Comparison of ENCODE assay signal across 8 cellular contexts in genomic region chr3:75294124-75294523, GRCh38.
DNase-seq lines count a peak whose midpoint lies in the region; ATAC-seq and TF ChIP-seq lines count a peak whose summit lies in the region.

No MANE protein-coding gene starts in this region.

- no peaks in the 10 kb centered on the region for H3K4me1 ChIP-seq in HCT116 (ENCODE audit: control insufficient read depth in 1 of 2, insufficient read depth in 2 of 2, low read length in 2 of 2)
- H3K4me1 ChIP-seq in PC-3 (ENCODE audit: insufficient read depth, low read length), result no peaks in the 10 kb centered on the region
- H3K4me1 ChIP-seq in esophagus squamous epithelium, result no peaks in the 10 kb centered on the region
- H3K4me1 ChIP-seq in neuronal stem cell (ENCODE audit: control insufficient read depth in 2 of 2, insufficient read depth in 1 of 2, low read depth in 1 of 2, low read length in 2 of 2), result no peaks in the 10 kb centered on the region

- H3K9me2 ChIP-seq in HCT116 (ENCODE audit: insufficient read depth) (no peaks in the 10 kb centered on the region), PC-3 (replicated peaks; ENCODE audit: low read length) (no peaks in the 10 kb centered on the region)

- WGBS in esophagus squamous epithelium, 2 donors, result 17 to 20% methylated on average over 3 to 4 of the region's 4 CpGs
- no CpG with 5 or more reads among the region's 4 CpGs for WGBS in neuronal stem cell (ENCODE audit: extremely low coverage in 2 of 2, insufficient read length in 2 of 2, insufficient replicate concordance in 1 of 2), 2 donors

- H3K79me1 ChIP-seq in neuronal stem cell (ENCODE audit: low read depth, low read length), result no peaks in the 10 kb centered on the region

- no peak overlapping the region for H3K4me3 ChIP-seq in GM12865 (ENCODE audit: low read depth, low read length)
- H3K4me3 ChIP-seq in HCT116 (replicated peaks in 1 of 2; ENCODE audit: low read depth in 1 of 2, low read length in 2 of 2), result no peak overlapping the region
- H3K4me3 ChIP-seq in PC-3 (ENCODE audit: low read length), result no peak overlapping the region
- no peak overlapping the region for H3K4me3 ChIP-seq in esophagus squamous epithelium
- H3K4me3 ChIP-seq in neuronal stem cell (ENCODE audit: low read length in 2 of 2), result no peak overlapping the region

- no peaks in the 10 kb centered on the region for H3F3A ChIP-seq in PC-3 (ENCODE audit: low read length, unreplicated experiment)

- H3K9me3 ChIP-seq in HCT116 (ENCODE audit: control insufficient read depth in 1 of 2, insufficient read depth in 1 of 2, low read depth in 1 of 2, low read length in 2 of 2), result no peaks in the 10 kb centered on the region
- H3K9me3 ChIP-seq in PC-3 (ENCODE audit: low read length), result no peaks in the 10 kb centered on the region
- H3K9me3 ChIP-seq in esophagus squamous epithelium, result no peaks in the 10 kb centered on the region
- H3K9me3 ChIP-seq in neuronal stem cell (replicated peaks in 1 of 2; ENCODE audit: control insufficient read depth in 2 of 2, insufficient read depth in 1 of 2, low read depth in 1 of 2, low read length in 2 of 2), result peaks cover 0 to 2% of the 10 kb centered on the region in 2 donors

- H2BK5ac ChIP-seq in neuronal stem cell (ENCODE audit: low read length), result no peak overlapping the region

- H4K20me1 ChIP-seq in HCT116 (ENCODE audit: insufficient read depth), result no peaks in the 10 kb centered on the region
- no peaks in the 10 kb centered on the region for H4K20me1 ChIP-seq in PC-3 (ENCODE audit: low read length)

- peak; percentile 97 for ATAC-seq in HCT116
- peak; percentile 76 for ATAC-seq in PC-3

- intact Hi-C loops in HCT116 (cut with micrococcal nuclease), result loop anchor here (1.0 to 2.0 kb wide), 2 partner anchors 135 to 258 kb away; no protein-coding TSS in a partner anchor
- intact Hi-C loops in PC-3 (cut with micrococcal nuclease), result loop anchor here (5.0 to 10.0 kb wide), 2 partner anchors 131 to 258 kb away; no protein-coding TSS in a partner anchor
- intact Hi-C loops in esophagus squamous epithelium (cut with DNase I), result loop anchor here (10.0 kb wide), 1 partner anchor 131 kb away; no protein-coding TSS in a partner anchor

- peak; percentile 8 for DNase-seq in GM12865 (ENCODE audit: low read depth)
- no peak for DNase-seq in HCT116 (ENCODE audit: low read depth, low spot score)
- peak; percentile 45 for DNase-seq in PC-3
- DNase-seq in esophagus squamous epithelium (lab: John Stamatoyannopoulos, UW), result no peak
- DNase-seq in neuronal stem cell (ENCODE audit: low spot score), result peak; percentile 29
- no peak for DNase-seq in occipital lobe (lab: John Stamatoyannopoulos, UW)
- DNase-seq in A172 (ENCODE audit: low spot score), result no peak
- no peak for DNase-seq in NCI-H1436 (lab: John Stamatoyannopoulos, UW)

- CTCF ChIA-PET in HCT116 (lab: Charles Lee) (interaction anchor here (1.0 to 1.4 kb wide), 3 partner anchors 126 to 136 kb away, joined by 4 read pairs; no protein-coding TSS in a partner anchor), PC-3 (lab: Charles Lee) (no interaction called here)

- H3K23ac ChIP-seq in neuronal stem cell (ENCODE audit: low read depth, low read length, poor library complexity), result no peak overlapping the region

- H3K14ac ChIP-seq in neuronal stem cell (ENCODE audit: low read length), result no peak overlapping the region

- POLR2A ChIA-PET in HCT116 (lab: Charles Lee) (no interaction called here), PC-3 (lab: Charles Lee; ENCODE audit: unreplicated experiment) (no interaction called here)

- RAD21 ChIA-PET in HCT116 (lab: Charles Lee; ENCODE audit: low non-redundant PET in 1 of 2, low total read pairs in 2 of 2, uncharacterized antibody in 2 of 2, unreplicated experiment in 2 of 2), result interaction anchor here in 1 of 2 experiments (0.7 kb wide), 1 partner anchor 141 kb away, joined by 3 read pairs; no protein-coding TSS in a partner anchor

- no peaks in the 10 kb centered on the region for H3K36me3 ChIP-seq in HCT116 (ENCODE audit: control insufficient read depth in 1 of 2, insufficient read depth in 2 of 2, low read length in 2 of 2)
- H3K36me3 ChIP-seq in PC-3 (ENCODE audit: low read depth, low read length), result no peaks in the 10 kb centered on the region
- H3K36me3 ChIP-seq in esophagus squamous epithelium, result no peaks in the 10 kb centered on the region
- H3K36me3 ChIP-seq in neuronal stem cell (replicated peaks in 1 of 2; ENCODE audit: control insufficient read depth in 2 of 2, insufficient read depth in 2 of 2, low read length in 2 of 2), result peaks cover 0 to 2% of the 10 kb centered on the region in 2 donors

- BruUV-seq in HCT116 (replicated peaks; lab: Mats Ljungman, UMichigan), result no TSS peak
- no TSS peak for BruUV-seq in PC-3 (replicated peaks; lab: Mats Ljungman, UMichigan)

- no peak overlapping the region for H3K4ac ChIP-seq in neuronal stem cell (ENCODE audit: low read length)

- H3K18ac ChIP-seq in neuronal stem cell (ENCODE audit: low read length), result no peak overlapping the region

- no peak overlapping the region for H2AK5ac ChIP-seq in neuronal stem cell (ENCODE audit: low read depth, low read length)

- H4K91ac ChIP-seq in neuronal stem cell (ENCODE audit: low read depth, low read length, poor library complexity), result no peak overlapping the region

- no peak overlapping the region for H2BK120ac ChIP-seq in neuronal stem cell (ENCODE audit: low read depth, low read length)

- no peak overlapping the region for H2BK12ac ChIP-seq in neuronal stem cell (ENCODE audit: low read length)

- no peaks in the 10 kb centered on the region for H3K79me2 ChIP-seq in HCT116 (ENCODE audit: insufficient read depth, low read length)
- H3K79me2 ChIP-seq in PC-3 (ENCODE audit: low read length), result no peaks in the 10 kb centered on the region

- H3K9ac ChIP-seq in HCT116 (ENCODE audit: low read length), result no peak overlapping the region
- no peak overlapping the region for H3K9ac ChIP-seq in PC-3 (ENCODE audit: low read length)
- no peak overlapping the region for H3K9ac ChIP-seq in neuronal stem cell (ENCODE audit: low read depth, low read length, poor library complexity)

- TF ChIP-seq POLR2A in HCT116 (IDR thresholded peaks at IDR 0.05; ENCODE audit: borderline replicate concordance, extremely low read depth, insufficient read depth, insufficient read length) (no peak), esophagus squamous epithelium (IDR thresholded peaks at IDR 0.05) (no peak)

- TF ChIP-seq RAD21 in HCT116 (IDR thresholded peaks at IDR 0.05; ENCODE audit: low read depth), result peak; percentile 60

- no peak overlapping the region for H4K8ac ChIP-seq in neuronal stem cell (ENCODE audit: low read depth, low read length)

- H2BK15ac ChIP-seq in neuronal stem cell (ENCODE audit: low read length), result no peak overlapping the region

- H3K4me2 ChIP-seq in HCT116 (ENCODE audit: low read length) (no peak overlapping the region), PC-3 (ENCODE audit: low read length) (no peak overlapping the region), neuronal stem cell (ENCODE audit: insufficient read depth, low read length, poor library complexity, severe bottlenecking) (no peak overlapping the region)

- TF ChIP-seq CTCF in GM12865 (IDR thresholded peaks at IDR 0.05; ENCODE audit: insufficient read depth, low read depth, low read length, missing control alignments) (peak; percentile 61), HCT116 (IDR thresholded peaks at IDR 0.05 in 2 of 3, conservative IDR thresholded peaks at IDR 0.05 in 1 of 3; ENCODE audit: borderline replicate concordance in 1 of 3, insufficient read depth in 1 of 3, low read depth in 2 of 3, low read length in 2 of 3) (peak; percentile 53 to 67 (median 57); a peak in 5 of 6 replicates), PC-3 (conservative IDR thresholded peaks at IDR 0.05; ENCODE audit: low read depth, low read length) (peak; percentile 65), esophagus squamous epithelium (IDR thresholded peaks at IDR 0.05) (peak in 5 of 6 experiments; percentile 54 to 72 (median 57))

- H3K27ac ChIP-seq in HCT116 (ENCODE audit: low read depth, low read length) (no peak overlapping the region), PC-3 (ENCODE audit: low read length) (no peak overlapping the region), esophagus squamous epithelium (no peak overlapping the region), neuronal stem cell (replicated peaks; ENCODE audit: low read length) (no peak overlapping the region)

- no peak overlapping the region for H2AFZ ChIP-seq in HCT116 (ENCODE audit: low read depth, low read length, poor library complexity, severe bottlenecking)
- H2AFZ ChIP-seq in PC-3 (ENCODE audit: low read length), result no peak overlapping the region
- peak overlapping the region; percentile 9 for H2AFZ ChIP-seq in neuronal stem cell (ENCODE audit: low read length)

- no peaks in the 10 kb centered on the region for H3K27me3 ChIP-seq in HCT116 (ENCODE audit: insufficient read depth, low read length)
- H3K27me3 ChIP-seq in PC-3 (ENCODE audit: low read length), result no peaks in the 10 kb centered on the region
- no peaks in the 10 kb centered on the region for H3K27me3 ChIP-seq in esophagus squamous epithelium
- no peaks in the 10 kb centered on the region for H3K27me3 ChIP-seq in neuronal stem cell (ENCODE audit: control insufficient read depth in 3 of 3, insufficient read depth in 3 of 3, low read depth in 1 of 3, low read length in 3 of 3)

TF ChIP-seq in HCT116, 20 proteins besides CTCF, POLR2A, EP300 and RAD21:
- no peak for TF ChIP-seq ZBTB33 (IDR thresholded peaks at IDR 0.05; ENCODE audit: extremely low read depth, insufficient replicate concordance, low read length)

Comparison
In these comparisons a context has a peak if more than half of its experiments do, and no peak if none do; other contexts are left out.
1. DNase-seq: peak in GM12865 (single experiment), PC-3 (single experiment) and neuronal stem cell (single experiment); none in HCT116 (single experiment), esophagus squamous epithelium (single experiment), occipital lobe (single experiment), A172 (single experiment) and NCI-H1436 (single experiment).
2. Peak in every context shown above with its lines, with median percentiles within 50 percentile points of each other: CTCF ChIP-seq.